Comparison of ENCODE assay signal across 22 cellular contexts in the genomic region with DNA sequence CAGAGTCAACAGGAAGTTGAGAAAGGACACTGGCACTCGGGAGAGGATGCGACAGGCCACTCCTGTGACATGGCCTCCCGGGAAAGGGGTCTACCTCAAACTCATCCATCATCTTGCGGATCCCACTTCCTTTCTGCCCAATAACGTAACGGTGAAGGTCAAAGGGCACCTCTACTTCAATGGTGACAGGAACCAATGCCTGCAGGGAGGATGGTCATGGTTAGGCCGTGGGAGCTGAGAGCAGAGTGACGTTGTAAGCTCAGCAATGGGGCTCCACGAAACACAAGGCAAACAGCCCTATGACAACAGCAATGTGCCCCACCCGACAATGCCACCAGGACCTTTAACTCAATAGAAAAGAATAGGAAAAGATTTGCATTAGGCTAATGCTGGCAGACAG.
"Had no signal": no experiment of that assay in that cellular context is flagged by ENCODE, and none has a peak within 500 bp of the region (broad histone marks: within the 10 kb centered on the region; RNA-seq: fewer than 3 reads in every experiment).

No MANE protein-coding gene starts in this region.

- H3K27ac ChIP-seq: esophagus muscularis mucosa, lower lobe of right lung, pancreas, right lobe of liver, skin epidermis, stomach, transverse colon had no signal

- H3K4me3 ChIP-seq: esophagus muscularis mucosa, lower lobe of right lung, pancreas, right lobe of liver, skin epidermis, stomach, transverse colon had no signal

- H3K9me3 ChIP-seq: esophagus muscularis mucosa, lower lobe of right lung, pancreas, right lobe of liver, stomach, transverse colon had no signal

- DNase-seq: activated CD4-positive, alpha-beta T cell treated with anti-CD3 and anti-CD28 coated beads for 36 hours; activated CD4-positive, alpha-beta T cell treated with anti-CD3 and anti-CD28 coated beads, Interleukin-2, amount 50 U/mL, for 48 hours; activated CD8-positive, alpha-beta memory T cell treated with anti-CD3 and anti-CD28 coated beads, Interleukin-2, amount 50 U/mL, for 48 hours; activated effector memory CD4-positive, alpha-beta T cell treated with anti-CD3 and anti-CD28 coated beads, Interleukin-2, amount 50 U/mL, for 16 hours; activated naive CD4-positive, alpha-beta T cell treated with anti-CD3 and anti-CD28 coated beads, Interleukin-2, amount 10 ng/mL, durations not matched to agents 7 days and 5 days; activated T-cell treated with anti-CD3 and anti-CD28 coated beads, Interleukin-2, amount 50 U/mL, for 48 hours; amygdala; effector CD8-positive, alpha-beta T cell; islet precursor cell; left colon; lower lobe of right lung; natural killer cell; stomach; T-helper 1 cell; T-helper 9 cell; transverse colon had no signal

- H3K4me1 ChIP-seq: lower lobe of right lung, pancreas, right lobe of liver, stomach, transverse colon had no signal

- ATAC-seq: activated CD4-positive, alpha-beta T cell treated with anti-CD3 and anti-CD28 coated beads for 36 hours; left colon; lower lobe of right lung; natural killer cell; pancreas; stimulated activated memory B cell treated with anti-CD40 and anti-IgM and Interleukin-4, amounts not matched to agents 10 μg/mL and 1 μg/mL and 100 μg/mL, for 72 hours; WTC11 had no signal

- H3K27me3 ChIP-seq: esophagus muscularis mucosa, pancreas, right lobe of liver, stomach, transverse colon had no signal
